ENCODE assay signal across 1 cellular context in the genomic region with DNA sequence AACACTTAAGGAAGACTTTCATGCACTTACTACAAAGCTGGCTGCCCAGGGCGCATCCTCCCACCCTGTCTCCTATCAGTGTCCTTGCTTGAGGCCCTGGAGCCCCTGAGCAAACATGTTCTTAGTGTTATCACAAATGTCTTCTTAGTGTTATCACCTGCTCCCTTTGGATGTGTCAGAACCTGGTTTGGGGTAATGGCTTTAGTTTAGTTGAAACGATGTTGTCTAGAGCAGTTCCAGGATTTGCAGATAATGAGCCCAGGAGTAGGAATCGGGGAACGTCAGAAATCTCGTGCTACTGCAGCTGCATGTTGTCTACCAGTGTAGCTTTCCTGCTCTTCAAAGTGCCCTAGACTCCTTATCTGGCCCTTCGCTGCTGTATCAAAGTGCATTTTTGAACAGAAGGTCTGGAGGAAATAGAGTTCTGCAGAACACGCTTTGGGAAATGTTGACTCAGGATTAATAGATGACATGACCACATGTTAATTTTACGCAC.
TF ChIP-seq lines count a peak whose summit lies in the region.

No MANE protein-coding gene starts in this region.

TF ChIP-seq in WTC11, 78 proteins besides CTCF, POLR2A, EP300 and RAD21 (continued from another document):
- TF ChIP-seq, protein P1, sequence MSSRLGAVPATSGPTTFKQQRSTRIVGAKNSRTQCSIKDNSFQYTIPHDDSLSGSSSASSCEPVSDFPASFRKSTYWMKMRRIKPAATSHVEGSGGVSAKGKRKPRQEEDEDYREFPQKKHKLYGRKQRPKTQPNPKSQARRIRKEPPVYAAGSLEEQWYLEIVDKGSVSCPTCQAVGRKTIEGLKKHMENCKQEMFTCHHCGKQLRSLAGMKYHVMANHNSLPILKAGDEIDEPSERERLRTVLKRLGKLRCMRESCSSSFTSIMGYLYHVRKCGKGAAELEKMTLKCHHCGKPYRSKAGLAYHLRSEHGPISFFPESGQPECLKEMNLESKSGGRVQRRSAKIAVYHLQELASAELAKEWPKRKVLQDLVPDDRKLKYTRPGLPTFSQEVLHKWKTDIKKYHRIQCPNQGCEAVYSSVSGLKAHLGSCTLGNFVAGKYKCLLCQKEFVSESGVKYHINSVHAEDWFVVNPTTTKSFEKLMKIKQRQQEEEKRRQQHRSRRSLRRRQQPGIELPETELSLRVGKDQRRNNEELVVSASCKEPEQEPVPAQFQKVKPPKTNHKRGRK (CRISPR knock-in tag; IDR thresholded peaks at IDR 0.05; ENCODE audit: borderline replicate concordance), result no peak
- TF ChIP-seq KAT7 (CRISPR knock-in tag; IDR thresholded peaks at IDR 0.05; ENCODE audit: borderline replicate concordance) (no peak), PRDM15 (CRISPR knock-in tag; IDR thresholded peaks at IDR 0.05) (no peak), ESRRA (CRISPR knock-in tag; IDR thresholded peaks at IDR 0.05; ENCODE audit: borderline replicate concordance) (no peak)
- TF ChIP-seq, protein P2, sequence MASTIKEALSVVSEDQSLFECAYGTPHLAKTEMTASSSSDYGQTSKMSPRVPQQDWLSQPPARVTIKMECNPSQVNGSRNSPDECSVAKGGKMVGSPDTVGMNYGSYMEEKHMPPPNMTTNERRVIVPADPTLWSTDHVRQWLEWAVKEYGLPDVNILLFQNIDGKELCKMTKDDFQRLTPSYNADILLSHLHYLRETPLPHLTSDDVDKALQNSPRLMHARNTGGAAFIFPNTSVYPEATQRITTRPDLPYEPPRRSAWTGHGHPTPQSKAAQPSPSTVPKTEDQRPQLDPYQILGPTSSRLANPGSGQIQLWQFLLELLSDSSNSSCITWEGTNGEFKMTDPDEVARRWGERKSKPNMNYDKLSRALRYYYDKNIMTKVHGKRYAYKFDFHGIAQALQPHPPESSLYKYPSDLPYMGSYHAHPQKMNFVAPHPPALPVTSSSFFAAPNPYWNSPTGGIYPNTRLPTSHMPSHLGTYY (CRISPR knock-in tag; IDR thresholded peaks at IDR 0.05), result no peak
- TF ChIP-seq, protein P3, sequence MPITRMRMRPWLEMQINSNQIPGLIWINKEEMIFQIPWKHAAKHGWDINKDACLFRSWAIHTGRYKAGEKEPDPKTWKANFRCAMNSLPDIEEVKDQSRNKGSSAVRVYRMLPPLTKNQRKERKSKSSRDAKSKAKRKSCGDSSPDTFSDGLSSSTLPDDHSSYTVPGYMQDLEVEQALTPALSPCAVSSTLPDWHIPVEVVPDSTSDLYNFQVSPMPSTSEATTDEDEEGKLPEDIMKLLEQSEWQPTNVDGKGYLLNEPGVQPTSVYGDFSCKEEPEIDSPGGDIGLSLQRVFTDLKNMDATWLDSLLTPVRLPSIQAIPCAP (CRISPR knock-in tag; IDR thresholded peaks at IDR 0.05), result no peak
